Comparison of ENCODE assay signal across 1 cellular context in the genomic region with DNA sequence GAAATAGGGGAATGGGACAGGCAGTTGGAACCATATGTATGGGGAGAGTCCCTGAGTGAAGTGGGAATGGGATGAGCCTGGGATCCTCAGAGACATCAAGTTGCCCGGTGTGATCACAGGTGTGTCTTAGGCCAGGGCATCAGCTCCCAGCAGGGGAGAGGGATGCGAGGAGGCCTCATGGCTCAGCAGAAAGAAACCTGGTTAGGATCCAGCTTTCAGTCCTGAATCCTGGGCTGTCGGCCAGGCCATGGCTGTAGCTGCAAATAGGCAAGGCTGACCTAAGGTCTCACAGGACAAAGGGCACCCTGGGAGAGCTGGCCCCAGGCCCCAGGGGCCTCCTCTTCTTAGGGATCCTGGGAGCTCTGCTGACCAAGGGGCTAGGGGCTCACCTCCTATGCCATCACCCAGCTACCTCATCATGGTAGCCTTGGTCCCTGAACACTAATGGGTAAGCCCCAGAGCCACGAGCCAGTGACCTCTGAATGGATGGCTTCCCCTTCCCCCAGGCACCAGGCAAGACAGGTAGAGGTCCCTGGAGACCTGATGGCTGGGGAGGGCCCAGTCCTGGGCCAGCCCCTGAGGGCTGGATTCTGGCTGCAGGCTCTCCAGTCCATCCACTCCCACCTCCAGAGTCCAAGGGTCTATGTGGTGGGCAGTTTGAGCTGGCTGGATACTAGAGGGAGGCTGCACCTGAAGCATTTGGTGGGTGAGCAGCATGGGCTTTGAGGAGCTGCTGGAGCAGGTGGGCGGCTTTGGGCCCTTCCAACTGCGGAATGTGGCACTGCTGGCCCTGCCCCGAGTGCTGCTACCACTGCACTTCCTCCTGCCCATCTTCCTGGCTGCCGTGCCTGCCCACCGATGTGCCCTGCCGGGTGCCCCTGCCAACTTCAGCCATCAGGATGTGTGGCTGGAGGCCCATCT.
TF ChIP-seq lines count a peak whose summit lies in the region.

A gene with protein sequence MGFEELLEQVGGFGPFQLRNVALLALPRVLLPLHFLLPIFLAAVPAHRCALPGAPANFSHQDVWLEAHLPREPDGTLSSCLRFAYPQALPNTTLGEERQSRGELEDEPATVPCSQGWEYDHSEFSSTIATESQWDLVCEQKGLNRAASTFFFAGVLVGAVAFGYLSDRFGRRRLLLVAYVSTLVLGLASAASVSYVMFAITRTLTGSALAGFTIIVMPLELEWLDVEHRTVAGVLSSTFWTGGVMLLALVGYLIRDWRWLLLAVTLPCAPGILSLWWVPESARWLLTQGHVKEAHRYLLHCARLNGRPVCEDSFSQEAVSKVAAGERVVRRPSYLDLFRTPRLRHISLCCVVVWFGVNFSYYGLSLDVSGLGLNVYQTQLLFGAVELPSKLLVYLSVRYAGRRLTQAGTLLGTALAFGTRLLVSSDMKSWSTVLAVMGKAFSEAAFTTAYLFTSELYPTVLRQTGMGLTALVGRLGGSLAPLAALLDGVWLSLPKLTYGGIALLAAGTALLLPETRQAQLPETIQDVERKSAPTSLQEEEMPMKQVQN (plus strand): TSS at position 617 of the 921 bp plus-strand sequence. CDS start 99 bp downstream, at position 716.

TF ChIP-seq in H1, 55 proteins besides CTCF, POLR2A, EP300 and RAD21:
- TF ChIP-seq SP4 (IDR thresholded peaks at IDR 0.05; ENCODE audit: low read length) (no peak), TAF7 (optimal IDR thresholded peaks at IDR 0.05; ENCODE audit: borderline replicate concordance, low read depth, low read length) (no peak), SIN3A (conservative IDR thresholded peaks at IDR 0.05 in 1 of 2, IDR thresholded peaks at IDR 0.05 in 1 of 2; ENCODE audit: low read depth in 1 of 2, low read length in 2 of 2) (no peak), CBX5 (IDR thresholded peaks at IDR 0.05; ENCODE audit: low read depth, low read length) (no peak), HDAC2 (IDR thresholded peaks at IDR 0.05; ENCODE audit: borderline replicate concordance in 1 of 2, low read depth in 2 of 2, low read length in 2 of 2) (no peak), SP2 (IDR thresholded peaks at IDR 0.05; ENCODE audit: low read length) (no peak)
- TF ChIP-seq, protein P1, sequence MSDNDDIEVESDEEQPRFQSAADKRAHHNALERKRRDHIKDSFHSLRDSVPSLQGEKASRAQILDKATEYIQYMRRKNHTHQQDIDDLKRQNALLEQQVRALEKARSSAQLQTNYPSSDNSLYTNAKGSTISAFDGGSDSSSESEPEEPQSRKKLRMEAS (IDR thresholded peaks at IDR 0.05) = no peak
